Comparison of ENCODE assay signal across 8 cellular contexts in the genomic region with DNA sequence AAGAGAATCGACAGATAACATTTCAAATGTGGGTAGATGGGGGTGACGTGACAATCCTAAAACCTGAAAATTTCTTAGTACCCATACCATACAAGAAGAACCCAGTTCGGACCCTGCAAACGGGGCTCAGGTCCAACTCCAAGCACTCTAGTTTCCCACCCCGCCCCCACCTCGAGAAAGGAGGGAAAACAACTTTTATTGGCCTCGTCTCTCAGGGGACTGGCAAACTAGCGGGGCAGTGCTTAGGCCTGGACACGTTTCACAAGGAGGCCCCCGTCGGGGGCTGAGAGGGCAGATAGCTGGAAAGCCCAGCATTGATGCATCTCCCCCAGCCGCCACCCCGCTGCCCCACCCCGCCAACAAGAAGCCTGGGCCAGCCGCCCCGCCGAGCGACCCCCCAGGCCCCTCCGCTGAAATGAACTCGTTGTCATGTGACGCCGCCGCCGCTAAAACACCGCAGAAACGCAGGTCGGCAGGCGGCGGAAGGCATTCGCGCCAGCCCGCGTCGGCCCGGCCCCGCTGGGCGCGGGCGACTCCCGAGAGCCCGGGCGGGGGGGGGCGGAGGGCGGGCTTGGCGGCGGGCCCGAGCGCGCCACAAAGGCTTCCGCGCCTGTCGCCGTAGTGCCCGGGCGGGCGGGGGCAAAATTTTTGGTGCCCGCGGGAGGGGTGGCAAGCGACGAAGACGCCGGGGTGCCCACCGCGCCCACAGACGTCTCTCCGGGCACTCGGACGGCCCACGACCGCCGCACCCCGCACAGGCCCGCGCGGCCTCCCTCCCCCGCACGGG. TPM values are rescaled to one million over a fixed set of nuclear protein-coding genes. Genes with fewer than 3 reads are reported as not detected.
A peak's percentile ranks its signal among the peaks of the same experiment; 100 is the strongest.
DNase-seq lines count a peak whose midpoint lies in the region; ATAC-seq, FAIRE-seq and TF ChIP-seq lines count a peak whose summit lies in the region.

No MANE protein-coding gene starts in this region.

- no peaks in the 10 kb centered on the region for H3K9me3 ChIP-seq in H1 (ENCODE audit: insufficient read depth in 2 of 2, low read depth in 1 of 2, low read length in 1 of 2)
- no peaks in the 10 kb centered on the region for H3K9me3 ChIP-seq in mesodermal cell (ENCODE audit: control insufficient read depth, low read length)

- H3K4ac ChIP-seq in H1 (replicated peaks; ENCODE audit: insufficient read length, low read depth, low read length): no peak overlapping the region

- peak overlapping the region; percentile 62 to 90 (median 71) for H3K4me3 ChIP-seq in H1 (ENCODE audit: extremely low read depth in 1 of 4, insufficient read depth in 2 of 4, low read depth in 3 of 4, low read length in 4 of 4)
- H3K4me3 ChIP-seq in mesodermal cell (ENCODE audit: extremely low read depth, insufficient read depth, low read length, poor library complexity, severe bottlenecking): peak overlapping the region; percentile 62

- peak; percentile 11 for ATAC-seq in HG03571 (IDR thresholded peaks at IDR 0.05; ENCODE audit: unreplicated experiment)

- peak overlapping the region; percentile 63; the same call in 1 of the 2 replicates for H2BK5ac ChIP-seq in H1 (ENCODE audit: low read depth, low read length)

- peak overlapping the region; percentile 70 to 95 (median 92) for H3K9ac ChIP-seq in H1 (replicated peaks in 1 of 4; ENCODE audit: extremely low read depth in 1 of 4, low read depth in 3 of 4, low read length in 3 of 4)

- TF ChIP-seq EP300 in H1 (IDR thresholded peaks at IDR 0.05; ENCODE audit: borderline replicate concordance in 1 of 2, low read depth in 2 of 2, low read length in 2 of 2): no peak

- H3K79me2 ChIP-seq in H1 (ENCODE audit: control insufficient read depth in 1 of 2, insufficient read depth in 2 of 2, low read length in 2 of 2): peaks cover 13 to 47% of the 10 kb centered on the region in 2 experiments

- no peak overlapping the region for H2BK120ac ChIP-seq in H1 (replicated peaks; ENCODE audit: low read depth, low read length)

- FAIRE-seq in H1 (lab: Jason Lieb, UNC): no peak

- H3K79me1 ChIP-seq in H1 (ENCODE audit: low read depth, low read length): no peaks in the 10 kb centered on the region

- no peak for TF ChIP-seq CTCF in H1 (IDR thresholded peaks at IDR 0.05; ENCODE audit: control extremely low read depth in 1 of 3, insufficient read depth in 1 of 3, low read depth in 1 of 3, low read length in 3 of 3)

- H4K91ac ChIP-seq in H1 (replicated peaks; ENCODE audit: insufficient read length, low read length): no peak overlapping the region

- POLR2A ChIA-PET in H1 (lab: Charles Lee; ENCODE audit: partially characterized antibody): interaction anchor here (0.8 to 2.1 kb wide), 21 partner anchors 10 to 562 kb away, joined by 3 to 39 read pairs (median 5); a partner anchor contains a TSS

- H2BK12ac ChIP-seq in H1 (ENCODE audit: low read depth, low read length): peak overlapping the region; percentile 65; the same call in 1 of the 2 replicates

- no peak overlapping the region for H2AK5ac ChIP-seq in H1 (ENCODE audit: low read depth, low read length)

- no peaks in the 10 kb centered on the region for H3K27me3 ChIP-seq in H1 (replicated peaks in 1 of 4; ENCODE audit: control insufficient read depth in 3 of 4, extremely low read depth in 1 of 4, insufficient read depth in 3 of 4, low read length in 3 of 4)

- peaks cover 8% of the 10 kb centered on the region for H3K23me2 ChIP-seq in H1 (ENCODE audit: low read depth, low read length)

- H3K4me2 ChIP-seq in H1 (ENCODE audit: insufficient read depth in 1 of 2, low read depth in 2 of 2, low read length in 2 of 2): peak overlapping the region; percentile 78 to 82

- H3K27ac ChIP-seq in H1 (ENCODE audit: low read depth, low read length) (peak overlapping the region; percentile 96), mesodermal cell (ENCODE audit: low read depth, low read length, severe bottlenecking) (peak overlapping the region; percentile 99)

- CTCF ChIA-PET in H1 (lab: Charles Lee; ENCODE audit: partially characterized antibody): interaction anchor here (0.6 to 1.9 kb wide), 37 partner anchors 9 to 446 kb away, joined by 3 to 22 read pairs (median 4); a partner anchor contains a TSS

- no peak; a peak in 1 of 4 replicates for TF ChIP-seq RAD21 in H1 (IDR thresholded peaks at IDR 0.05 in 1 of 2, conservative IDR thresholded peaks at IDR 0.05 in 1 of 2; ENCODE audit: low read depth in 2 of 2, low read length in 2 of 2)

- H3K18ac ChIP-seq in H1 (ENCODE audit: extremely low read depth, low read length): peak overlapping the region; percentile 68; the same call in 1 of the 2 replicates

- no peaks in the 10 kb centered on the region for H4K20me1 ChIP-seq in H1 (replicated peaks in 1 of 2; ENCODE audit: control insufficient read depth in 1 of 2, insufficient read depth in 2 of 2, low read length in 2 of 2)

- no peak overlapping the region for H2BK15ac ChIP-seq in H1 (ENCODE audit: low read length)

- peak overlapping the region; percentile 75 for H4K5ac ChIP-seq in H1 (ENCODE audit: insufficient read length, low read depth, low read length)

- H4K8ac ChIP-seq in H1 (ENCODE audit: extremely low read depth, insufficient read depth, low read length): peak overlapping the region; percentile 97

- no peak overlapping the region for H3K23ac ChIP-seq in H1 (ENCODE audit: insufficient read length)

- DNase-seq in SIG-M5 treated with dmso at 0.1 percent for 504 hours (lab: John Stamatoyannopoulos, UW; ENCODE audit: unreplicated experiment) (peak; percentile 71), SIG-M5 (lab: John Stamatoyannopoulos, UW) (no peak), NOMO-1 treated with dmso at 0.1 percent for 144 hours (lab: John Stamatoyannopoulos, UW; ENCODE audit: unreplicated experiment) (peak; percentile 66), H1 (ENCODE audit: low read depth in 1 of 2, low spot score in 2 of 2) (peak in 1 of 2 experiments; percentile 75)
- DNase-seq in activated CD8-positive, alpha-beta memory T cell treated with anti-CD3 and anti-CD28 coated beads, Interleukin-2, amount 50 U/mL, for 1 hour (ENCODE audit: extremely low read depth): peak; percentile 12
- peak; percentile 31 for DNase-seq in stimulated activated CD8-positive, alpha-beta memory T cell treated with anti-CD3 and anti-CD28 coated beads, Interleukin-15, amount 100 ng/mL, for 24 hours (ENCODE audit: low read depth)

- H2BK20ac ChIP-seq in H1 (ENCODE audit: low read length): no peak overlapping the region

- H3K56ac ChIP-seq in H1 (replicated peaks; ENCODE audit: insufficient read length, low read depth, low read length): peak overlapping the region; percentile 77

- H3K4me1 ChIP-seq in H1 (replicated peaks in 1 of 4; ENCODE audit: control insufficient read depth in 3 of 4, insufficient read depth in 4 of 4, low read length in 3 of 4): peaks cover 3 to 16% (median 7%) of the 10 kb centered on the region in 4 experiments; a peak in 5 of 7 replicates
- peaks cover 21% of the 10 kb centered on the region for H3K4me1 ChIP-seq in mesodermal cell (ENCODE audit: control insufficient read depth, insufficient read depth, low read length, poor library complexity, severe bottlenecking)

- H3K36me3 ChIP-seq in H1 (ENCODE audit: control insufficient read depth in 2 of 4, insufficient read depth in 4 of 4, low read length in 3 of 4) (no peaks in the 10 kb centered on the region), mesodermal cell (ENCODE audit: control insufficient read depth, insufficient read depth, low read length) (no peaks in the 10 kb centered on the region)

- H3K14ac ChIP-seq in H1 (ENCODE audit: insufficient read length): no peak overlapping the region

- peak; percentile 40 to 67 for TF ChIP-seq POLR2A in H1 (IDR thresholded peaks at IDR 0.05; ENCODE audit: control extremely low read depth in 1 of 2, low read depth in 2 of 2, low read length in 2 of 2)

- H2AFZ ChIP-seq in H1 (ENCODE audit: low read length): no peak overlapping the region

- 0% methylated on average over 33 of the region's 77 CpGs; no CpG with 5 or more reads in 1 of the 2 experiments for WGBS in H1 (ENCODE audit: extremely low coverage in 1 of 2, insufficient coverage in 1 of 2, insufficient read length in 1 of 2, insufficient replicate concordance in 2 of 2, low coverage in 1 of 2, low lambda C conversion rate in 2 of 2, missing lambda C conversion rate in 1 of 2), 2 experiments
- WGBS in mesodermal cell (ENCODE audit: insufficient coverage in 2 of 2), 2 experiments: 1% methylated on average over 39 to 47 of the region's 77 CpGs

TF ChIP-seq in H1, 55 proteins besides CTCF, POLR2A, EP300 and RAD21 (continues in another document):
- TF ChIP-seq HDAC2 (IDR thresholded peaks at IDR 0.05; ENCODE audit: borderline replicate concordance in 1 of 2, low read depth in 2 of 2, low read length in 2 of 2): no peak
- peak; percentile 90 for TF ChIP-seq PHF8 (conservative IDR thresholded peaks at IDR 0.05; ENCODE audit: low read depth, low read length)
- TF ChIP-seq SP2 (IDR thresholded peaks at IDR 0.05; ENCODE audit: low read length): no peak
- peak; percentile 43 for TF ChIP-seq TAF1 (IDR thresholded peaks at IDR 0.05; ENCODE audit: low read depth, low read length)
- TF ChIP-seq, protein P1, sequence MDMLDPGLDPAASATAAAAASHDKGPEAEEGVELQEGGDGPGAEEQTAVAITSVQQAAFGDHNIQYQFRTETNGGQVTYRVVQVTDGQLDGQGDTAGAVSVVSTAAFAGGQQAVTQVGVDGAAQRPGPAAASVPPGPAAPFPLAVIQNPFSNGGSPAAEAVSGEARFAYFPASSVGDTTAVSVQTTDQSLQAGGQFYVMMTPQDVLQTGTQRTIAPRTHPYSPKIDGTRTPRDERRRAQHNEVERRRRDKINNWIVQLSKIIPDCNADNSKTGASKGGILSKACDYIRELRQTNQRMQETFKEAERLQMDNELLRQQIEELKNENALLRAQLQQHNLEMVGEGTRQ (IDR thresholded peaks at IDR 0.05; ENCODE audit: low read length): peak; percentile 61
- TF ChIP-seq, protein P2, sequence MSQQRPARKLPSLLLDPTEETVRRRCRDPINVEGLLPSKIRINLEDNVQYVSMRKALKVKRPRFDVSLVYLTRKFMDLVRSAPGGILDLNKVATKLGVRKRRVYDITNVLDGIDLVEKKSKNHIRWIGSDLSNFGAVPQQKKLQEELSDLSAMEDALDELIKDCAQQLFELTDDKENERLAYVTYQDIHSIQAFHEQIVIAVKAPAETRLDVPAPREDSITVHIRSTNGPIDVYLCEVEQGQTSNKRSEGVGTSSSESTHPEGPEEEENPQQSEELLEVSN (IDR thresholded peaks at IDR 0.05): peak; percentile 86
- no peak for TF ChIP-seq KDM4A (IDR thresholded peaks at IDR 0.05; ENCODE audit: low read depth, low read length, severe bottlenecking)

RNA-seq across cellular contexts. Expression of a gene that starts 0.7 kb away (rescaled TPM):
- total RNA-seq in H1 (2021; fragmentation: NEBNext Ultra II Directional; extraction: Animal tissue kit (Norgen Biotek cat#: 25700)): 20.7 and 23.4 TPM in 2 replicates
- 2.2 and 4.6 TPM in 2 replicates for polyA plus RNA-seq in H1 (2011; rRNA removed)
- polyA plus RNA-seq in H1 (2011; cell fraction: cytosol; rRNA removed): 6.1 TPM
- polyA plus RNA-seq in H1 (2011; cell fraction: nucleus; rRNA removed): 2.5 TPM
- polyA plus RNA-seq in H1 (2012, experiment 1 of 2): 5.4 to 12.2 TPM (median 8.0 TPM) in 4 replicates
- 0.63 TPM for polyA plus RNA-seq in H1 (2012, experiment 2 of 2)
- 6.9 TPM for polyA plus RNA-seq in H1 (2013, experiment 1 of 2)
- 6.6 TPM for polyA plus RNA-seq in H1 (2013, experiment 2 of 2)
- 12.8 and 16.7 TPM in 2 replicates for polyA minus RNA-seq in H1 (2011; rRNA and poly(A)+ RNA removed)
- 7.7 TPM for polyA minus RNA-seq in H1 (2011; cell fraction: cytosol; rRNA and poly(A)+ RNA removed)
- polyA minus RNA-seq in H1 (2011; cell fraction: nucleus; rRNA and poly(A)+ RNA removed): 27.8 TPM
- 15.5 TPM for polyA plus RNA-seq in mesodermal cell (2013, experiment 1 of 2)
- polyA plus RNA-seq in mesodermal cell (2013, experiment 2 of 2): 18.3 TPM
